15 cellular contexts compared by ENCODE assay signal in the genomic region with DNA sequence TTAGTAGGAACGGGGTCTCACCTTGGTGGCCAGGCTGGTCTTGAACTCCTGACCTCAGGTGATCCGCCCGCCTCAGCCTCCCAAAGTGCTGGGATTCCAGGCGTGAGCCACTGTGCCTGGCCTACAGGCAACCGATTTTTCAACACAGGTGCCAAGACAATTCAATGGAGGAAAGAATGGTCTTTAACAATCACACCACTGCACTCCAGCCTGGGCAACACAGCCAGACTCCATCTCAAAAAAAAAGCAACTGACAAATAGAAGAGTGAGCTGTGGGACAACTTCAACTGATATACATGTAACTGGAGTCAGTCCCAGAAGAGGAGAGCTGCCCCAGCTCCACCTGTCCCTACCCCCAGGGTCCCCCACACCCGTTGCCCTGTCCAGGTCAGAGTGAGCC. TPM values are rescaled to one million over a fixed set of nuclear protein-coding genes. Genes with fewer than 3 reads are reported as not detected.
"Had no signal": no experiment of that assay in that cellular context is flagged by ENCODE, and none has a peak within 500 bp of the region (broad histone marks: within the 10 kb centered on the region; RNA-seq: fewer than 3 reads in every experiment).

No MANE protein-coding gene starts in this region.

RNA-seq across cellular contexts. Expression of a gene that starts 12.7 kb away (rescaled TPM):
- total RNA-seq: activated CD4-positive, alpha-beta T cell treated with anti-CD3 and anti-CD28 coated beads for 36 hours; activated CD8-positive, alpha-beta memory T cell treated with anti-CD3 and anti-CD28 coated beads for 36 hours; activated naive CD4-positive, alpha-beta T cell treated with anti-CD3 and anti-CD28 coated beads for 36 hours; activated naive CD8-positive, alpha-beta T cell treated with anti-CD3 and anti-CD28 coated beads, Interleukin-2, amount 10 ng/mL, durations not matched to agents 7 days and 5 days; activated T-helper 1 cell treated with anti-CD3 and anti-CD28 coated beads, Interleukin-12 subunit alpha, Interleukin-12 subunit beta, Interleukin-2, Interleukin-4 antibody, amounts not matched to agents 30 ng/mL and 10 ng/mL and 1 ng/mL, durations not matched to agents 14 hours and 24 hours and 36 hours; ascending aorta; epithelial cell of proximal tubule; frontal cortex; left lung; mesenteric fat pad; T-helper 1 cell treated with Interleukin-12 subunit alpha and Interleukin-12 subunit beta and Interleukin-4 antibody, amounts not matched to agents 30 ng/mL and 1 ng/mL, for 36 hours had no signal

RNA-seq across cellular contexts. Expression of a gene that starts 28.3 kb away (rescaled TPM):
- total RNA-seq: ascending aorta, cardiac septum, cerebellum, frontal cortex, psoas muscle, sigmoid colon had no signal
